19 cellular contexts compared by ENCODE assay signal in genomic region chr10:9602930-9603459, GRCh38.
"Had no signal": no experiment of that assay in that cellular context is flagged by ENCODE, and none has a peak within 500 bp of the region (broad histone marks: within the 10 kb centered on the region; RNA-seq: fewer than 3 reads in every experiment).

No MANE protein-coding gene starts in this region.

- DNase-seq: activated B cell treated with CpG ODN at 0.5 μM for 24 hours; activated CD4-positive, alpha-beta T cell treated with anti-CD3 and anti-CD28 coated beads for 1 hour; activated CD4-positive, alpha-beta T cell treated with anti-CD3 and anti-CD28 coated beads, Interleukin-2, amount 10 ng/mL, durations not matched to agents 24 days and 14 days; activated CD4-positive, alpha-beta T cell treated with anti-CD3 and anti-CD28 coated beads, Interleukin-2, amount 50 U/mL, for 48 hours; activated CD8-positive, alpha-beta memory T cell treated with anti-CD3 and anti-CD28 coated beads, Interleukin-2, amount 10 ng/mL, durations not matched to agents 7 days and 5 days; activated effector memory CD4-positive, alpha-beta T cell treated with Interleukin-2 at 50 U/mL for 16 hours; activated naive CD4-positive, alpha-beta T cell; activated T-cell treated with anti-CD3 and anti-CD28 coated beads, Interleukin-2, amount 50 U/mL, for 24 hours; NCI-H1092; NCI-H1930; NCI-H345; NCI-H510A; NCI-H526 treated with DMSO at 0.1 percent for 48 hours; NCI-H82; PC-9; SHP77 treated with DMSO at 0.1 percent for 48 hours; T-helper 9 cell had no signal

- H3K9me3 ChIP-seq: ascending aorta had no signal

- H3K4me1 ChIP-seq: ascending aorta had no signal

- H3K27me3 ChIP-seq: ascending aorta had no signal

- ATAC-seq: activated CD8-positive, alpha-beta memory T cell treated with anti-CD3 and anti-CD28 coated beads, Interleukin-2, amount 10 ng/mL, durations not matched to agents 7 days and 5 days had no signal

- H3K4me3 ChIP-seq: ascending aorta, PC-9 had no signal

- H3K27ac ChIP-seq: ascending aorta, KMS-11, PC-9 had no signal

- H3K36me3 ChIP-seq: ascending aorta had no signal
